ENCODE assay signal across 25 cellular contexts in genomic region chr7:100830396-100830795, GRCh38. TPM values are rescaled to one million over a fixed set of nuclear protein-coding genes. Genes with fewer than 3 reads are reported as not detected.
DNase-seq lines count a peak whose midpoint lies in the region; ATAC-seq and TF ChIP-seq lines count a peak whose summit lies in the region.
"Had no signal": no experiment of that assay in that cellular context is flagged by ENCODE, and none has a peak within 500 bp of the region (broad histone marks: within the 10 kb centered on the region; RNA-seq: fewer than 3 reads in every experiment).

No MANE protein-coding gene starts in this region.

- POLR2A ChIA-PET in HEK293 (lab: Yijun Ruan, JAX) = no interaction called here

- no peak overlapping the region for H3K4me3 ChIP-seq in HEK293 (ENCODE audit: low read depth, low read length)
- H3K4me3 ChIP-seq: ascending aorta, esophagus muscularis mucosa, suprapubic skin had no signal

- H3K9me3 Mint-ChIP-seq in stimulated activated effector memory CD8-positive, alpha-beta T cell treated with anti-CD3 and anti-CD28 coated beads, Interleukin-12 subunit alpha, Interleukin-12 subunit beta, amount 100 ng/mL, for 72 hours = no peaks in the 10 kb centered on the region
- H3K9me3 Mint-ChIP-seq: activated naive CD8-positive, alpha-beta T cell treated with anti-CD3 and anti-CD28 coated beads, Interleukin-2, amount 10 ng/mL, durations not matched to agents 7 days and 5 days; stimulated activated naive B cell treated with anti-CD40 and anti-IgM and Interleukin-4, amounts not matched to agents 10 μg/mL and 1 μg/mL and 100 μg/mL, for 72 hours had no signal

- CTCF ChIA-PET in HEK293 (lab: Yijun Ruan, JAX) = interaction anchor here (0.6 to 1.7 kb wide), 2 partner anchors 10 to 125 kb away, joined by 3 to 5 read pairs; partner anchors contain the start of gene POP7

- no peak overlapping the region for H3K27ac Mint-ChIP-seq in stimulated activated effector memory CD8-positive, alpha-beta T cell treated with anti-CD3 and anti-CD28 coated beads, Interleukin-12 subunit alpha, Interleukin-12 subunit beta, amount 100 ng/mL, for 72 hours
- H3K27ac Mint-ChIP-seq: activated naive CD8-positive, alpha-beta T cell treated with anti-CD3 and anti-CD28 coated beads, Interleukin-2, amount 10 ng/mL, durations not matched to agents 7 days and 5 days; CD14-positive monocyte; stimulated activated naive B cell treated with anti-CD40 and anti-IgM and Interleukin-4, amounts not matched to agents 10 μg/mL and 1 μg/mL and 100 μg/mL, for 72 hours had no signal

- DNase-seq in dermis blood vessel endothelial cell (peak; percentile 28), NOMO-1 treated with DMSO at 0.1 percent for 48 hours (lab: John Stamatoyannopoulos, UW; ENCODE audit: unreplicated experiment) (no peak)
- DNase-seq in stimulated activated effector memory CD8-positive, alpha-beta T cell treated with anti-CD3 and anti-CD28 coated beads, Interleukin-12 subunit alpha, Interleukin-12 subunit beta, amount 100 ng/mL, for 72 hours (ENCODE audit: low spot score in 2 of 2) = no peak
- DNase-seq in stimulated activated CD4-positive, alpha-beta T cell treated with anti-CD3 and anti-CD28 coated beads, Interleukin-15, amount 100 ng/mL, for 24 hours = no peak
- DNase-seq: activated CD4-positive, alpha-beta T cell treated with anti-CD3 and anti-CD28 coated beads for 1 hour; activated effector memory CD4-positive, alpha-beta T cell treated with Interleukin-2 at 50 U/mL for 16 hours; activated naive CD8-positive, alpha-beta T cell treated with anti-CD3 and anti-CD28 coated beads, Interleukin-2, amount 10 ng/mL, durations not matched to agents 7 days and 5 days; activated T-cell treated with anti-CD3 and anti-CD28 coated beads for 4 hours; caudate nucleus; cortex of kidney; foreskin keratinocyte; Karpas-422; left cardiac atrium; NCI-H1436 treated with DMSO at 0.1 percent for 48 hours; NCI-H446 treated with DMSO at 0.1 percent for 48 hours; posterior cingulate gyrus; stimulated activated CD4-positive, alpha-beta T cell treated with anti-CD3 and anti-CD28 coated beads, Interleukin-4, amount 100 ng/mL, for 4 hours; stimulated activated naive B cell treated with anti-CD40 and anti-IgM and Interleukin-4, amounts not matched to agents 10 μg/mL and 1 μg/mL and 100 μg/mL, for 72 hours had no signal

- no peak overlapping the region for H3K27ac ChIP-seq in HEK293 (ENCODE audit: extremely low read depth, low read depth, low read length)
- H3K27ac ChIP-seq: foreskin keratinocyte, suprapubic skin had no signal

- no peaks in the 10 kb centered on the region for H3K9me3 ChIP-seq in HEK293 (ENCODE audit: control insufficient read depth, insufficient read depth, low read depth, low read length)
- H3K9me3 ChIP-seq: ascending aorta, esophagus muscularis mucosa, suprapubic skin had no signal

- no peak for TF ChIP-seq CTCF in HEK293 (tag by site-specific recombination; IDR thresholded peaks at IDR 0.05)

- no peaks in the 10 kb centered on the region for H3K36me3 Mint-ChIP-seq in stimulated activated effector memory CD8-positive, alpha-beta T cell treated with anti-CD3 and anti-CD28 coated beads, Interleukin-12 subunit alpha, Interleukin-12 subunit beta, amount 100 ng/mL, for 72 hours

- no peaks in the 10 kb centered on the region for H3K36me3 ChIP-seq in HEK293 (ENCODE audit: control insufficient read depth in 2 of 2, insufficient read depth in 1 of 2, low read length in 2 of 2)
- H3K36me3 ChIP-seq: ascending aorta, esophagus muscularis mucosa, suprapubic skin had no signal

- peak; percentile 29 for ATAC-seq in stimulated activated effector memory CD8-positive, alpha-beta T cell treated with anti-CD3 and anti-CD28 coated beads, Interleukin-12 subunit alpha, Interleukin-12 subunit beta, amount 100 ng/mL, for 72 hours
- ATAC-seq: foreskin keratinocyte; HCT116; left cardiac atrium; sciatic nerve; stimulated activated naive B cell treated with anti-CD40 and anti-IgM and Interleukin-4, amounts not matched to agents 10 μg/mL and 1 μg/mL and 100 μg/mL, for 72 hours had no signal

- no peak overlapping the region for H3K4me3 Mint-ChIP-seq in stimulated activated effector memory CD8-positive, alpha-beta T cell treated with anti-CD3 and anti-CD28 coated beads, Interleukin-12 subunit alpha, Interleukin-12 subunit beta, amount 100 ng/mL, for 72 hours
- H3K4me3 Mint-ChIP-seq: activated naive CD8-positive, alpha-beta T cell treated with anti-CD3 and anti-CD28 coated beads, Interleukin-2, amount 10 ng/mL, durations not matched to agents 7 days and 5 days; stimulated activated naive B cell treated with anti-CD40 and anti-IgM and Interleukin-4, amounts not matched to agents 10 μg/mL and 1 μg/mL and 100 μg/mL, for 72 hours had no signal

- H3K4me1 Mint-ChIP-seq in stimulated activated effector memory CD8-positive, alpha-beta T cell treated with anti-CD3 and anti-CD28 coated beads, Interleukin-12 subunit alpha, Interleukin-12 subunit beta, amount 100 ng/mL, for 72 hours = peaks cover 22% of the 10 kb centered on the region

- H3K4me1 ChIP-seq in HEK293 (ENCODE audit: control insufficient read depth, insufficient read depth, low read length) = no peaks in the 10 kb centered on the region
- H3K4me1 ChIP-seq: foreskin keratinocyte had no signal

TF ChIP-seq in HEK293, 187 proteins besides CTCF, POLR2A, EP300 and RAD21:
- no peak for TF ChIP-seq ZFP41 (tag by site-specific recombination; IDR thresholded peaks at IDR 0.05; ENCODE audit: borderline replicate concordance)
- TF ChIP-seq ZBTB8A (tag by site-specific recombination; IDR thresholded peaks at IDR 0.05) = no peak
- TF ChIP-seq ZNF664 (tag by site-specific recombination; IDR thresholded peaks at IDR 0.05) = peak; percentile 88
- no peak for TF ChIP-seq ZNF248 (tag by site-specific recombination; IDR thresholded peaks at IDR 0.05)
- 0 out of 2 replicates have a peak, but pooled peaks have one; percentile 4 for TF ChIP-seq ZNF121 (tag by site-specific recombination; IDR thresholded peaks at IDR 0.05)
- TF ChIP-seq, protein P1, sequence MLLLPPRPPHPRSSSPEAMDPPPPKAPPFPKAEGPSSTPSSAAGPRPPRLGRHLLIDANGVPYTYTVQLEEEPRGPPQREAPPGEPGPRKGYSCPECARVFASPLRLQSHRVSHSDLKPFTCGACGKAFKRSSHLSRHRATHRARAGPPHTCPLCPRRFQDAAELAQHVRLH (tag by site-specific recombination; IDR thresholded peaks at IDR 0.05) = no peak
- TF ChIP-seq PRDM10 (tag by site-specific recombination; IDR thresholded peaks at IDR 0.05) = no peak
- no peak for TF ChIP-seq ZNF23 (tag by site-specific recombination; IDR thresholded peaks at IDR 0.05; ENCODE audit: borderline replicate concordance)
- TF ChIP-seq, protein P2, sequence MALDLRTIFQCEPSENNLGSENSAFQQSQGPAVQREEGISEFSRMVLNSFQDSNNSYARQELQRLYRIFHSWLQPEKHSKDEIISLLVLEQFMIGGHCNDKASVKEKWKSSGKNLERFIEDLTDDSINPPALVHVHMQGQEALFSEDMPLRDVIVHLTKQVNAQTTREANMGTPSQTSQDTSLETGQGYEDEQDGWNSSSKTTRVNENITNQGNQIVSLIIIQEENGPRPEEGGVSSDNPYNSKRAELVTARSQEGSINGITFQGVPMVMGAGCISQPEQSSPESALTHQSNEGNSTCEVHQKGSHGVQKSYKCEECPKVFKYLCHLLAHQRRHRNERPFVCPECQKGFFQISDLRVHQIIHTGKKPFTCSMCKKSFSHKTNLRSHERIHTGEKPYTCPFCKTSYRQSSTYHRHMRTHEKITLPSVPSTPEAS (tag by site-specific recombination; IDR thresholded peaks at IDR 0.05) = no peak
- TF ChIP-seq KLF7 (tag by site-specific recombination; IDR thresholded peaks at IDR 0.05; ENCODE audit: borderline replicate concordance) = no peak
- TF ChIP-seq ZNF561 (tag by site-specific recombination; IDR thresholded peaks at IDR 0.05; ENCODE audit: borderline replicate concordance) = no peak

RNA-seq across cellular contexts. Expression of gene EPHB4, which starts 3.1 kb away (rescaled TPM):
- 415 and 590 TPM in 2 replicates for total RNA-seq in dermis blood vessel endothelial cell

RNA-seq across cellular contexts. Expression of gene SLC12A9, which starts 22.1 kb away (rescaled TPM):
- 37.1 and 39.9 TPM in 2 replicates for total RNA-seq in dermis blood vessel endothelial cell

RNA-seq across cellular contexts. Expression of gene TRIP6, which starts 36.8 kb away (rescaled TPM):
- total RNA-seq in dermis blood vessel endothelial cell = 43.6 and 61.4 TPM in 2 replicates

RNA-seq across cellular contexts. Expression of gene SRRT, which starts 44.5 kb away (rescaled TPM):
- 43.9 and 53.9 TPM in 2 replicates for total RNA-seq in dermis blood vessel endothelial cell

RNA-seq across cellular contexts. Expression of gene UFSP1, which starts 59.1 kb away (rescaled TPM):
- total RNA-seq in dermis blood vessel endothelial cell = 2.2 and 2.9 TPM in 2 replicates
